8 cellular contexts compared by ENCODE assay signal in the genomic region with DNA sequence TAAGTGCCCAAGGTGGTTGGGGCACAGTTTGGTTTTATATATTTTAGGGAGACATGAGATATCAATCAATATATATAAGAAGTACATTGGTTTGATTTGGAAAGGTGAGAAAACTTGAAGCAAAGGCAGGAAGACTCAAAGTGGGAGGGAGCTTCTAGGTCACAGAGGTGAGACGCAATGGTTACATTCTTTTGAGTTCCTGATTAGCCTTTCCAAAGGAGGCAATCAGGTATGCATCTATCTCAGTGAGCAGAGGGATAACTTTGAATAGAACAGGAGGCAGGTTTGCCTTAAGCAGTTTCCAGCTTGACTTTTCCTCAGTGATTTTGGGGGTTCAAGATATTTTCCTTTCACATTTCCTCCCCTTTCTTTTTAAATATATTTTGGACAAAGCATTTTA. TPM values are rescaled to one million over a fixed set of nuclear protein-coding genes. Genes with fewer than 3 reads are reported as not detected.
"Had no signal": no experiment of that assay in that cellular context is flagged by ENCODE, and none has a peak within 500 bp of the region (broad histone marks: within the 10 kb centered on the region; RNA-seq: fewer than 3 reads in every experiment).

No MANE protein-coding gene starts in this region.

- H3K27ac Mint-ChIP-seq: H9, HFFc6 had no signal

- H3K4me3 ChIP-seq: HAP-1 had no signal

- ATAC-seq: HCT116 had no signal

- FAIRE-seq: H54 had no signal

- H3K4me3 Mint-ChIP-seq: H9, HFFc6 had no signal

- H3K9me3 ChIP-seq: HAP-1 had no signal

- H3K4me1 ChIP-seq: HAP-1 had no signal

- H3K36me3 ChIP-seq: HAP-1 had no signal

- DNase-seq: GOT3, H7, H9, HCEC 1CT, HFFc6 had no signal

RNA-seq across cellular contexts. Expression of a gene that starts 58.0 kb away (rescaled TPM):
- total RNA-seq: HFFc6 had no signal
